ENCODE assay signal across 20 cellular contexts in the genomic region with DNA sequence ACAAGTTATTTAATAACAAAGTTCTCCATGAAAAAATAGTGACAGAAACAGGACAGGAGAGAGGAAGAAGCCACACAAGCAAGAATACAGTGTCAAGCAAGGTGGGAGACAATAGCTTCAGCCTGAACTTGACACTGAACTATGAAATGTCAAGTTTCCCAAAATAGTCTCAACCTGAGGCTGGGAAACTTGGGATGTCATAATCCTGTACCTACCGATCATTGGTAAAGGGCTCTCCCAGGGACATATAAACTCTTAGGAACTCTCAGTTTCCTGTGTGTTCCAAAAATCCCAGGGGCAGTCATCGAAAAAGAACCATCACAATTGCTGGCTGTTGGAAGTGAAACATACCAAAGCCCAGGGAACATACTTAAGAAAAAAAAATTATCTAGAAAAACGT.
"Had no signal": no experiment of that assay in that cellular context is flagged by ENCODE, and none has a peak within 500 bp of the region (broad histone marks: within the 10 kb centered on the region; RNA-seq: fewer than 3 reads in every experiment).

No MANE protein-coding gene starts in this region.

- H3K4me3 ChIP-seq: cardiac muscle cell, heart left ventricle, thyroid gland had no signal

- DNase-seq: activated CD8-positive, alpha-beta memory T cell treated with anti-CD3 and anti-CD28 coated beads for 24 hours; activated CD8-positive, alpha-beta memory T cell treated with anti-CD3 and anti-CD28 coated beads, Interleukin-2, amount 50 U/mL, for 4 hours; activated naive CD4-positive, alpha-beta T cell treated with Interleukin-2 at 50 U/mL for 16 hours; activated naive CD8-positive, alpha-beta T cell treated with anti-CD3 and anti-CD28 coated beads, Interleukin-2, amount 10 ng/mL, durations not matched to agents 7 days and 5 days; activated T-cell treated with anti-CD3 and anti-CD28 coated beads, Interleukin-2, amount 50 U/mL, for 4 hours; effector CD4-positive, alpha-beta T cell; heart left ventricle; left colon; naive B cell; nucleus accumbens; right cardiac atrium; stimulated activated CD4-positive, alpha-beta T cell treated with anti-CD3 and anti-CD28 coated beads, Interleukin-1b, Interleukin-23, amount 100 ng/mL, for 48 hours; substantia nigra; T-helper 1 cell; thyroid gland had no signal

- H3K36me3 ChIP-seq: cardiac muscle cell, heart left ventricle, thyroid gland had no signal

- H3K4me1 Mint-ChIP-seq: activated naive CD8-positive, alpha-beta T cell treated with anti-CD3 and anti-CD28 coated beads, Interleukin-2, amount 10 ng/mL, durations not matched to agents 7 days and 5 days; naive B cell had no signal

- H3K79me2 ChIP-seq: parathyroid adenoma had no signal

- H3K36me3 Mint-ChIP-seq: activated naive CD8-positive, alpha-beta T cell treated with anti-CD3 and anti-CD28 coated beads, Interleukin-2, amount 10 ng/mL, durations not matched to agents 7 days and 5 days; WTC11 had no signal

- H3K27me3 ChIP-seq: heart left ventricle, thyroid gland had no signal

- H3K27me3 Mint-ChIP-seq: activated naive CD8-positive, alpha-beta T cell treated with anti-CD3 and anti-CD28 coated beads, Interleukin-2, amount 10 ng/mL, durations not matched to agents 7 days and 5 days; dendritic cell treated with granulocyte-macrophage colony-stimulating factor and Interleukin-4, amounts not matched to agents 40 ng/mL and 50 ng/mL, for 4 days had no signal

- H3K4me3 Mint-ChIP-seq: activated naive CD8-positive, alpha-beta T cell treated with anti-CD3 and anti-CD28 coated beads, Interleukin-2, amount 10 ng/mL, durations not matched to agents 7 days and 5 days; activated T-cell treated with anti-CD3 and anti-CD28 coated beads, Interleukin-2, amount 50 U/mL, for 4 hours; dendritic cell treated with granulocyte-macrophage colony-stimulating factor and Interleukin-4, amounts not matched to agents 40 ng/mL and 50 ng/mL, for 4 days; naive B cell; stimulated activated naive CD8-positive, alpha-beta T cell treated with anti-CD3 and anti-CD28 coated beads, Interleukin-15, Interleukin-2, amounts not matched to agents 100 ng/mL and 50 ng/mL, for 24 hours; WTC11 had no signal

- ATAC-seq: activated T-cell treated with anti-CD3 and anti-CD28 coated beads, Interleukin-2, amount 50 U/mL, for 4 hours; heart left ventricle; left colon; right cardiac atrium had no signal

- H2AFZ ChIP-seq: parathyroid adenoma had no signal

- H3K27ac Mint-ChIP-seq: activated naive CD8-positive, alpha-beta T cell treated with anti-CD3 and anti-CD28 coated beads, Interleukin-2, amount 10 ng/mL, durations not matched to agents 7 days and 5 days; dendritic cell treated with granulocyte-macrophage colony-stimulating factor and Interleukin-4, amounts not matched to agents 40 ng/mL and 50 ng/mL, for 4 days; naive B cell; stimulated activated naive CD8-positive, alpha-beta T cell treated with anti-CD3 and anti-CD28 coated beads, Interleukin-15, Interleukin-2, amounts not matched to agents 100 ng/mL and 50 ng/mL, for 24 hours; WTC11 had no signal

- H3K4me1 ChIP-seq: heart left ventricle, parathyroid adenoma, thyroid gland had no signal

- H3K27ac ChIP-seq: cardiac muscle cell, heart left ventricle, parathyroid adenoma, thyroid gland had no signal

- H3K9me3 Mint-ChIP-seq: activated T-cell treated with anti-CD3 and anti-CD28 coated beads, Interleukin-2, amount 50 U/mL, for 4 hours; dendritic cell treated with granulocyte-macrophage colony-stimulating factor and Interleukin-4, amounts not matched to agents 40 ng/mL and 50 ng/mL, for 4 days; stimulated activated naive CD8-positive, alpha-beta T cell treated with anti-CD3 and anti-CD28 coated beads, Interleukin-15, Interleukin-2, amounts not matched to agents 100 ng/mL and 50 ng/mL, for 24 hours; WTC11 had no signal
